In genomic region chr4:92447265-92447905, GRCh38 we compare ENCODE assay signal across 13 cellular contexts.
"Had no signal": no experiment of that assay in that cellular context is flagged by ENCODE, and none has a peak within 500 bp of the region (broad histone marks: within the 10 kb centered on the region; RNA-seq: fewer than 3 reads in every experiment).

No MANE protein-coding gene starts in this region.

- H3K27me3 ChIP-seq: body of pancreas had no signal

- H3K9me3 ChIP-seq: body of pancreas had no signal

- H3K4me3 ChIP-seq: body of pancreas, lung, neural progenitor cell had no signal

- ATAC-seq: activated T-cell treated with anti-CD3 and anti-CD28 coated beads, Interleukin-2, amount 50 U/mL, for 72 hours; body of pancreas; stimulated activated naive CD8-positive, alpha-beta T cell treated with anti-CD3 and anti-CD28 coated beads, Interleukin-15, amount 100 ng/mL, for 72 hours; T-helper 17 cell had no signal

- H3K27ac ChIP-seq: body of pancreas, neural progenitor cell had no signal

- H3K4me1 ChIP-seq: body of pancreas, neural progenitor cell had no signal

- DNase-seq: activated CD4-positive, alpha-beta T cell treated with anti-CD3 and anti-CD28 coated beads for 48 hours; activated CD8-positive, alpha-beta memory T cell treated with anti-CD3 and anti-CD28 coated beads, Interleukin-2, amount 50 U/mL, for 48 hours; activated gamma-delta T cell; activated T-cell treated with anti-CD3 and anti-CD28 coated beads, Interleukin-2, amount 50 U/mL, for 72 hours; body of pancreas; dermis blood vessel endothelial cell; hippocampal formation; naive B cell; stimulated activated CD4-positive, alpha-beta T cell treated with anti-CD3 and anti-CD28 coated beads, Interleukin-1b, Interleukin-23, amount 100 ng/mL, for 48 hours; stimulated activated naive CD8-positive, alpha-beta T cell treated with anti-CD3 and anti-CD28 coated beads, Interleukin-15, amount 100 ng/mL, for 72 hours; T-helper 17 cell had no signal
